26 cellular contexts compared by ENCODE assay signal in the genomic region with DNA sequence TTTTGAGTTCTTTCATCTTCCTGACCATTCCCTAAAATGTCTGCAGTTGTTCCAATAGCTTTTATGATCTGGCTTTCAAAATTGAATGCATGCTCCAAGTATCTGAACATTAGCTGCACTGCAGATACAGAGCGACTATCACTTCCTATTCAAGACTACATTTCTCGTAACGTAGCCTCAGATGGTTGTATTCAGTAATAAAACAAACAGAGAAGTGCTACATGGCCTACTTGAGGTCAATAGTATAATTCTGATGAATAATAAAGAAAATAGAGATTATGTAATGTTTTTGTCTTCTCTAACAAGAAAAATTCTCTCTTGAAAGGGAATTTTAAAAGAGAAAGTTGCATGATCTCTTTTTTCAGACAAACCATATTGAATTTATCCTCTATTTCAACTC.
"Had no signal": no experiment of that assay in that cellular context is flagged by ENCODE, and none has a peak within 500 bp of the region (broad histone marks: within the 10 kb centered on the region; RNA-seq: fewer than 3 reads in every experiment).

No MANE protein-coding gene starts in this region.

- ATAC-seq: activated naive CD4-positive, alpha-beta T cell treated with anti-CD3 and anti-CD28 coated beads, Interleukin-2, amount 50 U/mL, for 72 hours; activated T-helper 17 cell treated with anti-CD3 and anti-CD28 coated beads, Interleukin-2, amount 50 U/mL, for 72 hours; right lobe of liver; T-cell had no signal

- DNase-seq: activated CD4-positive, alpha-beta T cell treated with anti-CD3 and anti-CD28 coated beads for 1 hour; activated CD4-positive, alpha-beta T cell treated with anti-CD3 and anti-CD28 coated beads, Interleukin-2, amount 50 U/mL, for 1 hour; activated T-cell treated with anti-CD3 and anti-CD28 coated beads, Interleukin-2, amount 50 U/mL, for 1 hour; cerebellar nuclear complex; effector CD4-positive, alpha-beta T cell; glutamatergic neuron; immature natural killer cell; kidney glomerular epithelial cell; left ventricle myocardium inferior; right lobe of liver; spleen; stimulated activated CD4-positive, alpha-beta T cell treated with anti-CD3 and anti-CD28 coated beads, Interleukin-4, amount 100 ng/mL, for 1 hour; stimulated activated naive CD4-positive, alpha-beta T cell treated with Interleukin-2 at 50 U/mL for 16 hours; T-cell; thyroid gland had no signal

- H3K4me3 ChIP-seq: ascending aorta, hepatocyte, left ventricle myocardium inferior, right lobe of liver, spleen, thyroid gland had no signal

- H3K4me1 Mint-ChIP-seq: activated T-helper 17 cell treated with anti-CD3 and anti-CD28 coated beads, Interleukin-2, amount 50 U/mL, for 72 hours; immature natural killer cell; memory B cell; nephron; T-cell had no signal

- H3K9me3 Mint-ChIP-seq: activated T-helper 17 cell treated with anti-CD3 and anti-CD28 coated beads, Interleukin-2, amount 50 U/mL, for 72 hours; nephron; T-helper 2 cell treated with Interferon-gamma antibody and Interleukin-4, amounts not matched to agents 5 μg/mL and 100 μg/mL, for 36 hours had no signal

- H3K36me3 Mint-ChIP-seq: activated naive CD4-positive, alpha-beta T cell treated with anti-CD3 and anti-CD28 coated beads, Interleukin-2, amount 50 U/mL, for 72 hours; memory B cell; T-cell had no signal

- H3K27me3 Mint-ChIP-seq: activated T-helper 17 cell treated with anti-CD3 and anti-CD28 coated beads, Interleukin-2, amount 50 U/mL, for 72 hours; memory B cell; T-cell had no signal

- H2AFZ ChIP-seq: hepatocyte had no signal

- H3K4me3 Mint-ChIP-seq: activated T-helper 17 cell treated with anti-CD3 and anti-CD28 coated beads, Interleukin-2, amount 50 U/mL, for 72 hours; immature natural killer cell; memory B cell; nephron; T-cell; T-helper 2 cell treated with Interferon-gamma antibody and Interleukin-4, amounts not matched to agents 5 μg/mL and 100 μg/mL, for 36 hours had no signal

- H3K79me2 ChIP-seq: hepatocyte had no signal

- H3K27ac ChIP-seq: ascending aorta, hepatocyte, left ventricle myocardium inferior, neutrophil, right lobe of liver, spleen, thyroid gland had no signal

- H3K9me3 ChIP-seq: ascending aorta, left ventricle myocardium inferior, neutrophil, right lobe of liver, spleen, thyroid gland had no signal

- FAIRE-seq: endometrium, frontal cortex, TTC549 had no signal

- H3K27me3 ChIP-seq: ascending aorta, hepatocyte, neutrophil, right lobe of liver, spleen, thyroid gland had no signal

- H3K36me3 ChIP-seq: ascending aorta, left ventricle myocardium inferior, neutrophil, right lobe of liver, spleen, thyroid gland had no signal

- H3K27ac Mint-ChIP-seq: activated naive CD4-positive, alpha-beta T cell treated with anti-CD3 and anti-CD28 coated beads, Interleukin-2, amount 50 U/mL, for 72 hours; activated T-helper 17 cell treated with anti-CD3 and anti-CD28 coated beads, Interleukin-2, amount 50 U/mL, for 72 hours; immature natural killer cell; memory B cell; nephron; T-cell; T-helper 2 cell treated with Interferon-gamma antibody and Interleukin-4, amounts not matched to agents 5 μg/mL and 100 μg/mL, for 36 hours had no signal

- H3K4me2 ChIP-seq: hepatocyte had no signal

- H3K4me1 ChIP-seq: ascending aorta, left ventricle myocardium inferior, right lobe of liver, spleen, thyroid gland had no signal
